9 cellular contexts compared by ENCODE assay signal in genomic region chr14:60658116-60658515, GRCh38. TPM values are rescaled to one million over a fixed set of nuclear protein-coding genes. Genes with fewer than 3 reads are reported as not detected.
A peak's percentile ranks its signal among the peaks of the same experiment; 100 is the strongest.
DNase-seq lines count a peak whose midpoint lies in the region; ATAC-seq and TF ChIP-seq lines count a peak whose summit lies in the region.
"Had no signal": no experiment of that assay in that cellular context is flagged by ENCODE, and none has a peak within 500 bp of the region (broad histone marks: within the 10 kb centered on the region; RNA-seq: fewer than 3 reads in every experiment).

No MANE protein-coding gene starts in this region.

- H3K4me3 ChIP-seq in AG09309 (ENCODE audit: control insufficient read depth, low read depth, low read length) (peak overlapping the region; percentile 57), H7 (ENCODE audit: insufficient read depth, low read depth, low read length) (peak overlapping the region; percentile 70), astrocyte of the cerebellum (ENCODE audit: low read depth, low read length) (peak overlapping the region; percentile 53), mucosa of rectum (ENCODE audit: low read length in 2 of 2) (peak overlapping the region; percentile 67 to 76)

- H3K4me1 ChIP-seq in mucosa of rectum (ENCODE audit: control insufficient read depth in 2 of 2, insufficient read depth in 2 of 2, low read length in 2 of 2): peaks cover 12 to 16% of the 10 kb centered on the region in 2 donors
- H3K4me1 ChIP-seq: uterus had no signal

- H3K27me3 ChIP-seq in H7 (ENCODE audit: control insufficient read depth, insufficient read depth, low read length) (peaks cover 67% of the 10 kb centered on the region), mucosa of rectum (ENCODE audit: control insufficient read depth in 2 of 2, insufficient read depth in 2 of 2, low read length in 2 of 2) (peaks cover 39 to 64% of the 10 kb centered on the region in 2 donors)

- H3K9ac ChIP-seq in mucosa of rectum (ENCODE audit: low read depth in 1 of 2, low read length in 2 of 2): no peak overlapping the region

- H3K27ac ChIP-seq in mucosa of rectum (ENCODE audit: low read depth in 2 of 2, low read length in 2 of 2): no peak overlapping the region
- H3K27ac ChIP-seq: uterus had no signal

- no peaks in the 10 kb centered on the region for H3K9me3 ChIP-seq in mucosa of rectum (ENCODE audit: control insufficient read depth in 2 of 2, low read length in 2 of 2)
- H3K9me3 ChIP-seq: uterus had no signal

- no peak for DNase-seq in AG09309 (ENCODE audit: low read depth)
- peak; percentile 42 for DNase-seq in H7
- no peak for DNase-seq in astrocyte of the cerebellum (ENCODE audit: low read depth)
- no peak for DNase-seq in dermis blood vessel endothelial cell
- DNase-seq: uterus had no signal

- H3K36me3 ChIP-seq in H7 (replicated peaks; ENCODE audit: control insufficient read depth, insufficient read depth, low read length) (no peaks in the 10 kb centered on the region), mucosa of rectum (ENCODE audit: control insufficient read depth in 2 of 2, insufficient read depth in 2 of 2, low read length in 2 of 2) (no peaks in the 10 kb centered on the region)
- H3K36me3 ChIP-seq: uterus had no signal

- TF ChIP-seq CTCF in AG09309 (IDR thresholded peaks at IDR 0.05; ENCODE audit: control insufficient read depth, insufficient read depth, low read depth, low read length, missing control alignments) (no peak), astrocyte of the cerebellum (IDR thresholded peaks at IDR 0.05; ENCODE audit: low read depth, low read length, missing control alignments) (no peak)

- ATAC-seq in HG03280 (IDR thresholded peaks at IDR 0.05; ENCODE audit: unreplicated experiment) (no peak), GM21360 (IDR thresholded peaks at IDR 0.05; ENCODE audit: unreplicated experiment) (no peak), HG03175 (IDR thresholded peaks at IDR 0.05; ENCODE audit: unreplicated experiment) (no peak)

- in situ Hi-C loops in astrocyte of the cerebellum (cut with HindIII; ENCODE audit: low sequenced_read_pairs): no loop called here

RNA-seq across cellular contexts. Expression of gene SIX1, which starts 8.8 kb away (rescaled TPM):
- total RNA-seq in H7 (2014; rRNA removed; shearing (Covaris generic)): 0.07 TPM in 1 of 2 replicates, not detected in the other
- total RNA-seq in dermis blood vessel endothelial cell: 0.17 TPM in 1 of 2 replicates, not detected in the other
